In genomic region chr3:128685001-128685726, GRCh38 we compare ENCODE assay signal across 1 cellular context.
TF ChIP-seq lines count a peak whose summit lies in the region.

No MANE protein-coding gene starts in this region.

TF ChIP-seq in HCT116, 20 proteins besides CTCF, POLR2A, EP300 and RAD21 (continued from another document):
- TF ChIP-seq ZBTB33 (IDR thresholded peaks at IDR 0.05; ENCODE audit: extremely low read depth, insufficient replicate concordance, low read length) (no peak), REST (IDR thresholded peaks at IDR 0.05; ENCODE audit: low read depth) (no peak), ZFX (IDR thresholded peaks at IDR 0.05) (no peak), ATF3 (IDR thresholded peaks at IDR 0.05) (no peak), ZNF274 (IDR thresholded peaks at IDR 0.05; ENCODE audit: low read depth, low read length) (no peak), JUND (IDR thresholded peaks at IDR 0.05) (no peak), CEBPB (IDR thresholded peaks at IDR 0.05; ENCODE audit: low read depth) (no peak)
